30 cellular contexts compared by ENCODE assay signal in genomic region chr13:100976993-100977392, GRCh38.
"Had no signal": no experiment of that assay in that cellular context is flagged by ENCODE, and none has a peak within 500 bp of the region (broad histone marks: within the 10 kb centered on the region; RNA-seq: fewer than 3 reads in every experiment).

No MANE protein-coding gene starts in this region.

- H3K36me3 ChIP-seq: gastrocnemius medialis, heart left ventricle, lower lobe of right lung, neutrophil, right atrium auricular region, sigmoid colon, spleen, tibial artery had no signal

- H3K4me3 ChIP-seq: dorsolateral prefrontal cortex, gastrocnemius medialis, heart left ventricle, lower lobe of right lung, right atrium auricular region, sigmoid colon, skin epidermis, spleen, tibial artery had no signal

- H3K79me2 ChIP-seq: parathyroid adenoma had no signal

- H3K27ac ChIP-seq: dorsolateral prefrontal cortex, epithelial cell of prostate, gastrocnemius medialis, heart left ventricle, lower lobe of right lung, neutrophil, parathyroid adenoma, right atrium auricular region, sigmoid colon, skin epidermis, spleen, testis, tibial artery had no signal

- FAIRE-seq: colon, urothelium cell line had no signal

- ATAC-seq: esophagus mucosa; gastrocnemius medialis; heart left ventricle; left ventricle myocardium superior; natural killer cell treated with Interleukin-12 subunit alpha and Interleukin-12 subunit beta and Interleukin-15 and Interleukin-18, amount 100 ng/mL, for 72 hours; stimulated activated memory B cell treated with anti-CD40 and anti-IgM and Interleukin-4, amounts not matched to agents 10 μg/mL and 1 μg/mL and 100 μg/mL, for 72 hours; stimulated activated naive CD8-positive, alpha-beta T cell treated with anti-CD3 and anti-CD28 coated beads, Interleukin-15, Interleukin-2, amounts not matched to agents 100 U/mL and 50 U/mL, for 24 hours had no signal

- H2AFZ ChIP-seq: parathyroid adenoma had no signal

- H3K36me3 Mint-ChIP-seq: natural killer cell treated with Interleukin-12 subunit alpha and Interleukin-12 subunit beta and Interleukin-15 and Interleukin-18, amount 100 ng/mL, for 72 hours; stimulated activated memory B cell treated with anti-CD40 and anti-IgM and Interleukin-4, amounts not matched to agents 10 μg/mL and 1 μg/mL and 100 μg/mL, for 72 hours; type B pancreatic cell had no signal

- H3K9me3 ChIP-seq: gastrocnemius medialis, lower lobe of right lung, neutrophil, testis, tibial artery had no signal

- H3K27me3 Mint-ChIP-seq: progenitor cell of endocrine pancreas; stimulated activated memory B cell treated with anti-CD40 and anti-IgM and Interleukin-4, amounts not matched to agents 10 μg/mL and 1 μg/mL and 100 μg/mL, for 72 hours; type B pancreatic cell had no signal

- H3K27me3 ChIP-seq: gastrocnemius medialis, heart left ventricle, neutrophil, right atrium auricular region, sigmoid colon, testis, tibial artery had no signal

- H3K4me1 Mint-ChIP-seq: neural crest cell; stimulated activated memory B cell treated with anti-CD40 and anti-IgM and Interleukin-4, amounts not matched to agents 10 μg/mL and 1 μg/mL and 100 μg/mL, for 72 hours had no signal

- H3K9ac ChIP-seq: parathyroid adenoma had no signal

- H3K27ac Mint-ChIP-seq: natural killer cell treated with Interleukin-12 subunit alpha and Interleukin-12 subunit beta and Interleukin-15 and Interleukin-18, amount 100 ng/mL, for 72 hours; progenitor cell of endocrine pancreas; stimulated activated memory B cell treated with anti-CD40 and anti-IgM and Interleukin-4, amounts not matched to agents 10 μg/mL and 1 μg/mL and 100 μg/mL, for 72 hours; type B pancreatic cell had no signal

- H3K9me3 Mint-ChIP-seq: stimulated activated memory B cell treated with anti-CD40 and anti-IgM and Interleukin-4, amounts not matched to agents 10 μg/mL and 1 μg/mL and 100 μg/mL, for 72 hours had no signal

- DNase-seq: dorsolateral prefrontal cortex; effector CD4-positive, alpha-beta T cell; foreskin fibroblast; gastrocnemius medialis; heart left ventricle; hippocampal formation; islet precursor cell; kidney glomerular epithelial cell; left ventricle myocardium superior; lower lobe of right lung; sigmoid colon; spleen; stimulated activated CD4-positive, alpha-beta T cell treated with anti-CD3 and anti-CD28 coated beads, Interleukin-4, amount 100 ng/mL, for 4 hours; stimulated activated naive CD8-positive, alpha-beta T cell treated with anti-CD3 and anti-CD28 coated beads, Interleukin-15, Interleukin-2, amounts not matched to agents 100 U/mL and 50 U/mL, for 24 hours; substantia nigra; tibial artery had no signal

- H3K4me3 Mint-ChIP-seq: natural killer cell treated with Interleukin-12 subunit alpha and Interleukin-12 subunit beta and Interleukin-15 and Interleukin-18, amount 100 ng/mL, for 72 hours; neural crest cell; stimulated activated memory B cell treated with anti-CD40 and anti-IgM and Interleukin-4, amounts not matched to agents 10 μg/mL and 1 μg/mL and 100 μg/mL, for 72 hours; type B pancreatic cell had no signal

- H3K4me1 ChIP-seq: gastrocnemius medialis, heart left ventricle, lower lobe of right lung, parathyroid adenoma, right atrium auricular region, sigmoid colon, spleen, testis, tibial artery had no signal
